1 cellular context compared by ENCODE assay signal in the genomic region with DNA sequence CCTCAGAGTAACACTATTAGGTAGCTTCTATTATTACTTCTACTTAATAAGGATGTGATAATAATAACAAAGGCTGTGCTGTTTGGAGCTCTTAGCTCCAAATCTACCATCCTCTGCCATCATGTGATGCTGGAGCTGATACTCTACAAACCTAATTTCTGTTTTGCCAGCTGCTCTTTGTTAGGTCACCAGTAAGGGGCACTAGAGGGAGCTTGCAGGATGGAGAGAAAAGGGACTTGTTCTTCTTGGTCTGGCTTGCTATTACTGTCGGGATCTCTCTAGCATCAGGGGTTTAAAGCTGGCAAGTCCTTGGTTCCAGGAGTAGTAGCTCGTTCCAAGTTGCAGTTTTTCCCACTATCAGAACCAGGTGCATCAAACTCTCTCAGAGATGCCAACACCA.
TF ChIP-seq lines count a peak whose summit lies in the region.

No MANE protein-coding gene starts in this region.

TF ChIP-seq in H1, 55 proteins besides CTCF, POLR2A, EP300 and RAD21 (continued from another document):
- TF ChIP-seq, protein P1, sequence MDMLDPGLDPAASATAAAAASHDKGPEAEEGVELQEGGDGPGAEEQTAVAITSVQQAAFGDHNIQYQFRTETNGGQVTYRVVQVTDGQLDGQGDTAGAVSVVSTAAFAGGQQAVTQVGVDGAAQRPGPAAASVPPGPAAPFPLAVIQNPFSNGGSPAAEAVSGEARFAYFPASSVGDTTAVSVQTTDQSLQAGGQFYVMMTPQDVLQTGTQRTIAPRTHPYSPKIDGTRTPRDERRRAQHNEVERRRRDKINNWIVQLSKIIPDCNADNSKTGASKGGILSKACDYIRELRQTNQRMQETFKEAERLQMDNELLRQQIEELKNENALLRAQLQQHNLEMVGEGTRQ (IDR thresholded peaks at IDR 0.05; ENCODE audit: low read length): no peak
- TF ChIP-seq KDM5A (IDR thresholded peaks at IDR 0.05; ENCODE audit: low read length) (no peak), TAF1 (IDR thresholded peaks at IDR 0.05; ENCODE audit: low read depth, low read length) (no peak), POU5F1 (IDR thresholded peaks at IDR 0.05; ENCODE audit: low read depth, low read length) (no peak), SIX5 (IDR thresholded peaks at IDR 0.05; ENCODE audit: low read depth, low read length) (no peak), RFX5 (IDR thresholded peaks at IDR 0.05; ENCODE audit: borderline replicate concordance, low read depth, low read length) (no peak), SUZ12 (IDR thresholded peaks at IDR 0.05; ENCODE audit: low read length) (no peak), CHD1 (IDR thresholded peaks at IDR 0.05; ENCODE audit: low read depth, low read length) (no peak), JUND (IDR thresholded peaks at IDR 0.05; ENCODE audit: low read length) (no peak), ZNF274 (IDR thresholded peaks at IDR 0.05; ENCODE audit: borderline replicate concordance, extremely low read depth, low read length) (no peak), SIN3A (conservative IDR thresholded peaks at IDR 0.05 in 1 of 2, IDR thresholded peaks at IDR 0.05 in 1 of 2; ENCODE audit: low read depth in 1 of 2, low read length in 2 of 2) (no peak)
